ENCODE assay signal across 8 cellular contexts in genomic region chr1:67685558-67686271, GRCh38. TPM values are rescaled to one million over a fixed set of nuclear protein-coding genes. Genes with fewer than 3 reads are reported as not detected.
DNase-seq lines count a peak whose midpoint lies in the region; ATAC-seq and TF ChIP-seq lines count a peak whose summit lies in the region.

No MANE protein-coding gene starts in this region.

- H3K9me3 ChIP-seq in uterus, result no peaks in the 10 kb centered on the region

- H3K27ac ChIP-seq in uterus, result peak overlapping the region; percentile 83 to 92

- no peaks in the 10 kb centered on the region for H3K36me3 ChIP-seq in uterus

- no peak for TF ChIP-seq POLR2A in uterus (IDR thresholded peaks at IDR 0.05)

- peak; percentile 56 for DNase-seq in NK-92 treated with Interleukin-12 subunit alpha and Interleukin-12 subunit beta, amount 100 ng/mL, for 24 hours (lab: John Stamatoyannopoulos, UW)
- DNase-seq in NK-92 (lab: John Stamatoyannopoulos, UW; ENCODE audit: unreplicated experiment), result no peak
- DNase-seq in RPMI8226, result peak; percentile 58
- peak; percentile 15 to 46 (median 26) for DNase-seq in activated naive CD4-positive, alpha-beta T cell (lab: John Stamatoyannopoulos, UW)
- peak; percentile 66 for DNase-seq in Right ventricle myocardium superior
- DNase-seq in posterior cingulate gyrus, result peak in 7 of 10 donors; percentile 20 to 85 (median 29)
- DNase-seq in uterus, result peak; percentile 52 to 55

- no peak for TF ChIP-seq CTCF in uterus (IDR thresholded peaks at IDR 0.05)

- peaks cover 0 to 6% of the 10 kb centered on the region in 2 donors for H3K4me1 ChIP-seq in uterus

- H3K4me3 ChIP-seq in uterus, result peak overlapping the region; percentile 60 to 70

- intact Hi-C loops in Right ventricle myocardium superior (cut with DNase I) (loop anchor here (5.0 kb wide), 2 partner anchors 72 to 123 kb away; no protein-coding TSS in a partner anchor), posterior cingulate gyrus (cut with DNase I) (loop anchor here (2.0 to 5.0 kb wide), 2 partner anchors 73 to 153 kb away; no protein-coding TSS in a partner anchor), uterus (cut with DNase I; ENCODE audit: low total_unique reads) (loop anchor here (10.0 kb wide), 1 partner anchor 121 kb away; no protein-coding TSS in a partner anchor)

- no peaks in the 10 kb centered on the region for H3K27me3 ChIP-seq in uterus

- ATAC-seq in HG03039 (IDR thresholded peaks at IDR 0.05; ENCODE audit: unreplicated experiment), result peak; percentile 7
- ATAC-seq in Right ventricle myocardium superior (ENCODE audit: poor library complexity), result peak; percentile 41

RNA-seq across cellular contexts. Expression of gene GADD45A, which starts 0.7 kb away (rescaled TPM):
- total RNA-seq in Right ventricle myocardium superior (48.1 TPM), uterus (10 to 100 TPM; 11.1 to 35.6 (median 20.3) TPM)
